In the genomic region with DNA sequence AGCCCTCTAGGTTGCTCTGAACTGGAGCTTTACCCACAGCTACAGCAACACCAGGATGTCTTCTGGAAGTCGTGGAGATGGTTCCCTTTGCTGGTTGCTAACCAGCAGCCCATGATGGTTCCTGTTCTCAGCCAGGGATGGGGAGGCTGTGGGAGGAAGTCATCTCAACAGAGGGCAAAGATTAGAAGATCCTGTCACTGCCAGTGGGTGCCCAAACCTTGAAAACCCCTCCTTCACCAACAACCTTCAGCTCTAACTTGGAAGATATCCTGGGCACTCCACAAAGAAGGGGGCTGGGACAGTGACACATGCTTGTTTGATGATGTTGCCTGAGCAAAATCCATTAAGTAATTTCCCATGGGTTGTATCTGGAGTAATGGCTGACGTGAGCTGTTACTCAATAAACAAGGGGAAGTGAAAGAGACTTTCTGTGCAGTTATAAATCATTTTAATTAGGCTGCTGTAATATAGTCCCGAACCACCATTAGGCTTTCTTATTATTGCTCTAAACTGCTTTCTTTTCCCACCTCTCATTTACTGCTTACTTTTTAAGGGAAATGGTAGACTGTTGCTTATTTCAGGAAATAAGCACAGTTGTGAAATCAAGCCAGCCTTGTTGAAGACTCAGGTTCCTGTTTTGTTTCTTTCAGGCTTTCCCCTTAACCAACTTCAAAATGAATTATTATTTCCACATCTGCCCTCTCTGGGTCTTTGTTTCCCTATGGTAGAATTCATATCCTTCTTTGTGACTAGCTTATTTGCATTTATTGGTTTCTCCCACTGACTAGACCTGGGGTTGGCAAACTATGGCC, we compare ENCODE assay signal across 8 cellular contexts.
A peak's percentile ranks its signal among the peaks of the same experiment; 100 is the strongest.
DNase-seq lines count a peak whose midpoint lies in the region; ATAC-seq and TF ChIP-seq lines count a peak whose summit lies in the region.

No MANE protein-coding gene starts in this region.

- H3K36me3 ChIP-seq in upper lobe of right lung (no peaks in the 10 kb centered on the region), breast epithelium (no peaks in the 10 kb centered on the region)

- intact Hi-C loops in upper lobe of right lung (cut with DNase I) (no loop called here), breast epithelium (cut with DNase I; ENCODE audit: low total_unique reads) (no loop called here)

- no peak for TF ChIP-seq CTCF in HL-60 (IDR thresholded peaks at IDR 0.05; ENCODE audit: insufficient read depth, low read length)
- TF ChIP-seq CTCF in upper lobe of right lung (IDR thresholded peaks at IDR 0.05): no peak
- no peak for TF ChIP-seq CTCF in breast epithelium (IDR thresholded peaks at IDR 0.05)

- DNase-seq in NCI-H82 (lab: John Stamatoyannopoulos, UW): peak; percentile 10
- no peak for DNase-seq in NCI-H82 treated with DMSO at 0.1 percent for 48 hours (lab: John Stamatoyannopoulos, UW; ENCODE audit: unreplicated experiment)
- DNase-seq in HL-60 (ENCODE audit: low read depth in 1 of 2, low spot score in 1 of 2): peak; percentile 81 to 90
- DNase-seq in fibroblast of peridontal ligament (ENCODE audit: extremely low read depth): peak; percentile 7
- DNase-seq in upper lobe of right lung: no peak
- DNase-seq in NCI-H187 (lab: John Stamatoyannopoulos, UW): no peak
- DNase-seq in foreskin melanocyte: no peak
- DNase-seq in breast epithelium (ENCODE audit: low spot score in 2 of 2): no peak

- H3K4me1 ChIP-seq in upper lobe of right lung (peaks cover 7% of the 10 kb centered on the region), breast epithelium (no peaks in the 10 kb centered on the region)

- H3K9me3 ChIP-seq in upper lobe of right lung: no peaks in the 10 kb centered on the region
- H3K9me3 ChIP-seq in breast epithelium: no peaks in the 10 kb centered on the region

- H3K27me3 ChIP-seq in HL-60 (ENCODE audit: insufficient read depth, poor library complexity, severe bottlenecking): no peaks in the 10 kb centered on the region
- no peaks in the 10 kb centered on the region for H3K27me3 ChIP-seq in upper lobe of right lung
- no peaks in the 10 kb centered on the region for H3K27me3 ChIP-seq in breast epithelium

- no peak overlapping the region for H3K4me3 ChIP-seq in HL-60 (replicated peaks; ENCODE audit: insufficient read depth, low read length)
- no peak overlapping the region for H3K4me3 ChIP-seq in upper lobe of right lung
- H3K4me3 ChIP-seq in breast epithelium: no peak overlapping the region

- no peak for TF ChIP-seq POLR2A in breast epithelium (IDR thresholded peaks at IDR 0.05)

- peak overlapping the region; percentile 86 for H3K27ac ChIP-seq in HL-60 (replicated peaks)
- H3K27ac ChIP-seq in upper lobe of right lung: peak overlapping the region; percentile 38
- H3K27ac ChIP-seq in breast epithelium: no peak overlapping the region

- peak; percentile 79 for ATAC-seq in upper lobe of right lung

Comparison
In these comparisons a context has a peak if more than half of its experiments do, and no peak if none do; other contexts are left out.
1. DNase-seq: peak in NCI-H82 (single experiment), HL-60 (2 of 2) and fibroblast of peridontal ligament (single experiment); none in NCI-H82 treated with DMSO at 0.1 percent for 48 hours (single experiment), upper lobe of right lung (single experiment), NCI-H187 (0 of 2), foreskin melanocyte (single experiment) and breast epithelium (0 of 2).
2. H3K27ac ChIP-seq: peak in HL-60 (single experiment) and upper lobe of right lung (single experiment); none in breast epithelium (0 of 2).